In the genomic region with DNA sequence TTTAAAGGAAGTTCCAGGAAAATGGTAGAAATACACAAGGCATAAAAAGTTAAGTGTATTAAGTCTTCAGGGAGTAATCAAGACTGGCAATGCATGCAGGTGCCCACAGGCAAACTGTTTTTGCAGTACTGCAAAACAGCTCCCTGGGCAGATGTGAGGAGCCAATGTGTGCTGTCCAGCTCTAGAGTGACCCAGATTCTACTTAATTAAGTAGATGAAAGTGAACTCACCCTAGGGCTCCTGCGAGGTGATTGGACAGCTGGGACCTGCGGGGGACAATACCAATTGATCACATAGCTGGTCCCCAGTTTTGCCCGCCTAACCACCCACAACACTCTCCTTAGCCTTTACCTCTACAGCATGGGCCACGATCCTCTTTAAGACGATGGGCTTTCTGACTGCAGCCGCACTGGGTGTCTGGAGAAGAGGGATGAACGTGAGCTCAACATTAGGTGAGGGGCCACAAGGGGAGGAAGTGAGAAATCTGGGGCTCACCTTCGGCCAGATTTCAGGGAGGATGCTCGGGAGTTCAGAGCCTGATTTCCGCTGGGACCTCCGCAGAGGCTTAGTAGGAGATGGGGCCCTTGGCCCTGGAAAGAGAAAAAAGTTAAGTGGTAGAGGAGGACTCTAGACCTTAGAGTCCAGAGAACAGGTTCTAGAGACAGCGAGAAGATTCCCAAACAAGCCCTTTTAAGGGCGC, we compare ENCODE assay signal across 1 cellular context.
TF ChIP-seq lines count a peak whose summit lies in the region.

No MANE protein-coding gene starts in this region.

TF ChIP-seq in endothelial cell of umbilical vein, 7 proteins besides CTCF, POLR2A, EP300 and RAD21:
- TF ChIP-seq MYC (IDR thresholded peaks at IDR 0.05; ENCODE audit: low read depth, low read length) (no peak), JUN (IDR thresholded peaks at IDR 0.05; ENCODE audit: borderline replicate concordance, insufficient read depth, insufficient read length, low read depth) (no peak), EZH2 (IDR thresholded peaks at IDR 0.05; ENCODE audit: borderline replicate concordance, low read depth, low read length, severe bottlenecking) (no peak), FOS (IDR thresholded peaks at IDR 0.05; ENCODE audit: borderline replicate concordance, insufficient read depth, low read length) (no peak)
- TF ChIP-seq, protein P1, sequence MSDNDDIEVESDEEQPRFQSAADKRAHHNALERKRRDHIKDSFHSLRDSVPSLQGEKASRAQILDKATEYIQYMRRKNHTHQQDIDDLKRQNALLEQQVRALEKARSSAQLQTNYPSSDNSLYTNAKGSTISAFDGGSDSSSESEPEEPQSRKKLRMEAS (IDR thresholded peaks at IDR 0.05; ENCODE audit: insufficient read depth, insufficient read length), result no peak
TF ChIP-seq in endothelial cell of umbilical vein: peak in this region for 0.
